In genomic region chr1:62092126-62092525, GRCh38 we compare ENCODE assay signal across 15 cellular contexts.
DNase-seq lines count a peak whose midpoint lies in the region; ATAC-seq and TF ChIP-seq lines count a peak whose summit lies in the region.
"Had no signal": no experiment of that assay in that cellular context is flagged by ENCODE, and none has a peak within 500 bp of the region (broad histone marks: within the 10 kb centered on the region; RNA-seq: fewer than 3 reads in every experiment).

No MANE protein-coding gene starts in this region.

- no peak for TF ChIP-seq CTCF in mucosa of descending colon (IDR thresholded peaks at IDR 0.05)
- no peak for TF ChIP-seq CTCF in Peyer's patch (IDR thresholded peaks at IDR 0.05)

- TF ChIP-seq POLR2A in Peyer's patch (IDR thresholded peaks at IDR 0.05): no peak

- intact Hi-C loops in left colon (cut with DNase I, micrococcal nuclease) (no loop called here), mucosa of descending colon (cut with DNase I, micrococcal nuclease) (no loop called here)

- peak; percentile 75 for ATAC-seq in left colon
- peak; percentile 42 for ATAC-seq in mucosa of descending colon
- no peak for ATAC-seq in HG02885 (IDR thresholded peaks at IDR 0.05; ENCODE audit: poor library complexity, unreplicated experiment)
- ATAC-seq: GM12878 had no signal

- no peaks in the 10 kb centered on the region for H3K9me3 ChIP-seq in mucosa of descending colon
- H3K9me3 ChIP-seq in Peyer's patch: no peaks in the 10 kb centered on the region
- H3K9me3 ChIP-seq: BLaER1 had no signal

- H3K27ac ChIP-seq in Peyer's patch: no peak overlapping the region
- H3K27ac ChIP-seq: BLaER1 had no signal

- no peak overlapping the region for H3K4me3 ChIP-seq in mucosa of descending colon
- no peak overlapping the region for H3K4me3 ChIP-seq in Peyer's patch
- H3K4me3 ChIP-seq: BLaER1, GM12878 had no signal

- peaks cover 2% of the 10 kb centered on the region for H3K4me1 ChIP-seq in mucosa of descending colon (ENCODE audit: low read depth)
- H3K4me1 ChIP-seq in Peyer's patch: no peaks in the 10 kb centered on the region
- H3K4me1 ChIP-seq: BLaER1 had no signal

- H3K36me3 ChIP-seq in mucosa of descending colon (ENCODE audit: low read depth) (no peaks in the 10 kb centered on the region), Peyer's patch (peaks cover 0 to 11% (median 0%) of the 10 kb centered on the region in 3 donors)
- H3K36me3 ChIP-seq: BLaER1 had no signal

- DNase-seq in M059J (ENCODE audit: low read depth) (peak; percentile 5), left colon (no peak), mucosa of descending colon (no peak), NCI-H526 (lab: John Stamatoyannopoulos, UW) (no peak), T-helper 1 cell (no peak), Peyer's patch (no peak)
- DNase-seq: 8988T; Calu3; CD4-positive, alpha-beta memory T cell; DMS79 treated with DMSO at 0.1 percent for 48 hours; GF-D8; H9 had no signal

- no peaks in the 10 kb centered on the region for H3K27me3 ChIP-seq in Peyer's patch
- H3K27me3 ChIP-seq: BLaER1 had no signal
